ENCODE assay signal across 12 cellular contexts in genomic region chrX:136055651-136056221, GRCh38.
DNase-seq lines count a peak whose midpoint lies in the region; TF ChIP-seq lines count a peak whose summit lies in the region.
"Had no signal": no experiment of that assay in that cellular context is flagged by ENCODE, and none has a peak within 500 bp of the region (broad histone marks: within the 10 kb centered on the region; RNA-seq: fewer than 3 reads in every experiment).

No MANE protein-coding gene starts in this region.

- peak; percentile 57 to 91 for TF ChIP-seq EP300 in tibial nerve (IDR thresholded peaks at IDR 0.05)

- H3K27me3 ChIP-seq in duodenal mucosa (ENCODE audit: control insufficient read depth in 1 of 2, insufficient read depth in 2 of 2, low read length in 2 of 2) (no peaks in the 10 kb centered on the region), tibial nerve (no peaks in the 10 kb centered on the region)
- H3K27me3 ChIP-seq: right lobe of liver had no signal

- no peaks in the 10 kb centered on the region for H3K36me3 ChIP-seq in duodenal mucosa (ENCODE audit: control insufficient read depth in 1 of 2, insufficient read depth in 2 of 2, low read length in 2 of 2)
- H3K36me3 ChIP-seq in tibial nerve = no peaks in the 10 kb centered on the region
- H3K36me3 ChIP-seq: right lobe of liver had no signal

- H3K27ac ChIP-seq in duodenal mucosa (ENCODE audit: low read depth, low read length) (peak overlapping the region; percentile 27), tibial nerve (peak overlapping the region; percentile 59 to 89 (median 78))
- H3K27ac ChIP-seq: right lobe of liver had no signal

- WGBS in tibial nerve, 2 donors = 40 to 51% methylated on average over 5 of the region's 5 CpGs

- DNase-seq in LHCN-M2 (ENCODE audit: low read depth) = peak; percentile 79
- DNase-seq in lung microvascular endothelial cell (ENCODE audit: low read depth in 2 of 2) = peak; percentile 62 to 90
- peak in 1 of 2 donors; percentile 50 for DNase-seq in tibial nerve (ENCODE audit: low spot score in 2 of 2)
- no peak for DNase-seq in glomerular visceral epithelial cell (ENCODE audit: extremely low spot score)
- no peak for DNase-seq in RKO (ENCODE audit: low spot score)
- DNase-seq in G401 (ENCODE audit: low spot score) = no peak
- DNase-seq in activated CD4-positive, CD25-positive, alpha-beta regulatory T cell treated with anti-CD3 and anti-CD28 coated beads, Interleukin-2, amount 50 U/mL, for 72 hours = no peak
- DNase-seq: activated effector memory CD4-positive, alpha-beta T cell treated with Interleukin-2 at 50 U/mL for 16 hours; effector memory CD8-positive, alpha-beta T cell; NCI-H1694; right lobe of liver had no signal

- peak in 1 of 2 donors; percentile 21 for TF ChIP-seq POLR2A in tibial nerve (IDR thresholded peaks at IDR 0.05)

- no peak overlapping the region for H3K9ac ChIP-seq in duodenal mucosa (ENCODE audit: low read depth in 1 of 2, low read length in 2 of 2)

- in situ Hi-C loops in G401 (cut with HindIII; ENCODE audit: low sequenced_read_pairs) = no loop called here

- H3K9me3 ChIP-seq in duodenal mucosa (ENCODE audit: control insufficient read depth in 1 of 2, low read length in 2 of 2) (no peaks in the 10 kb centered on the region), tibial nerve (no peaks in the 10 kb centered on the region)
- H3K9me3 ChIP-seq: right lobe of liver had no signal

- H3K4me1 ChIP-seq in duodenal mucosa (ENCODE audit: control insufficient read depth in 1 of 2, insufficient read depth in 2 of 2, low read length in 2 of 2) (no peaks in the 10 kb centered on the region), tibial nerve (no peaks in the 10 kb centered on the region)
- H3K4me1 ChIP-seq: right lobe of liver had no signal

- no peak for TF ChIP-seq CTCF in tibial nerve (IDR thresholded peaks at IDR 0.05)

- no peak overlapping the region for H3K4me3 ChIP-seq in duodenal mucosa (ENCODE audit: low read depth in 1 of 2, low read length in 2 of 2)
- no peak overlapping the region for H3K4me3 ChIP-seq in tibial nerve
- H3K4me3 ChIP-seq: right lobe of liver had no signal

Comparison
In these comparisons a context has a peak if more than half of its experiments do, and no peak if none do; other contexts are left out.
1. DNase-seq: peak in LHCN-M2 (single experiment) and lung microvascular endothelial cell (2 of 2); none in glomerular visceral epithelial cell (single experiment), RKO (single experiment), G401 (single experiment) and activated CD4-positive, CD25-positive, alpha-beta regulatory T cell treated with anti-CD3 and anti-CD28 coated beads, Interleukin-2, amount 50 U/mL, for 72 hours (single experiment).